ENCODE assay signal across 17 cellular contexts in the genomic region with DNA sequence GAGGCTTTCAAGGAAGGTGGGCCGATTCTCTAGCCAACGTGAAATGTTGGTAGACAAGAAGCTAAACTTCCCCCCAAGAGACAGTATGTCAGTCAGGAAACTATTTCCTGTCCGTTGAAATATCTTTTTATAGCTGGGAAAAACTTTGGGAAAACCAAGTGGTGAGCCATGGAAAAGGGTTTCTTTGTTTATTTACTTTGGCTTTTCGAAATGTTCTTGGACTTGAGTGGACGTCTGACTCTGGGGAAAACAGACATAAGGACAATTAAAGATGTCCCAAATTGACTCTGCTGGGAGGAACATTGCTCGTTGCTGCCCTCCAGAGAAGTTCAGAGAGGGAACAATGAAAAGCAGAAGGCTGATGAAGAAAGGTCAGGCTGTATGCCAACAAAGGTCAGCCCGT.
DNase-seq lines count a peak whose midpoint lies in the region; TF ChIP-seq lines count a peak whose summit lies in the region.
"Had no signal": no experiment of that assay in that cellular context is flagged by ENCODE, and none has a peak within 500 bp of the region (broad histone marks: within the 10 kb centered on the region; RNA-seq: fewer than 3 reads in every experiment).

No MANE protein-coding gene starts in this region.

- intact Hi-C loops in posterior vena cava (cut with DNase I) = no loop called here

- H3K9me3 ChIP-seq in parathyroid adenoma (ENCODE audit: control insufficient read depth, low read length) = no peaks in the 10 kb centered on the region
- H3K9me3 ChIP-seq in SJCRH30 (replicated peaks) = no peaks in the 10 kb centered on the region

- no peak overlapping the region for H3K9ac ChIP-seq in parathyroid adenoma

- H3K4me2 ChIP-seq in parathyroid adenoma (ENCODE audit: low read length) = no peak overlapping the region

- H3K4me1 ChIP-seq in parathyroid adenoma (no peaks in the 10 kb centered on the region), SJCRH30 (no peaks in the 10 kb centered on the region)

- TF ChIP-seq CTCF in fibroblast of pulmonary artery (IDR thresholded peaks at IDR 0.05; ENCODE audit: low read length, missing control alignments) = peak; percentile 14
- TF ChIP-seq CTCF in parathyroid adenoma (IDR thresholded peaks at IDR 0.05) = no peak

- no peaks in the 10 kb centered on the region for H3K79me2 ChIP-seq in parathyroid adenoma

- H3K27ac ChIP-seq in parathyroid adenoma = peak overlapping the region; percentile 44
- H3K27ac ChIP-seq in SJCRH30 = no peak overlapping the region

- DNase-seq in ELR (ENCODE audit: low read depth) (peak; percentile 53), SK-MEL-5 (ENCODE audit: low read depth, low spot score) (peak; percentile 37), fibroblast of pulmonary artery (ENCODE audit: low read depth) (peak; percentile 53), SJCRH30 (no peak), NCI-H2081 treated with DMSO at 0.1 percent for 48 hours (lab: John Stamatoyannopoulos, UW) (no peak), posterior vena cava (ENCODE audit: low spot score) (no peak)
- no peak for DNase-seq in activated CD4-positive, alpha-beta T cell treated with anti-CD3 and anti-CD28 coated beads, Interleukin-2, amount 50 U/mL, for 1 hour
- DNase-seq: activated CD8-positive, alpha-beta memory T cell treated with anti-CD3 and anti-CD28 coated beads for 24 hours; activated effector memory CD4-positive, alpha-beta T cell treated with Interleukin-2 at 50 U/mL for 16 hours; anterior cingulate cortex; C1 segment of cervical spinal cord; H9; midbrain; NCI-H1436 treated with DMSO at 0.1 percent for 48 hours; NCI-H446 treated with DMSO at 0.1 percent for 48 hours; small intestine had no signal

- H3K4me3 ChIP-seq in fibroblast of pulmonary artery (replicated peaks; ENCODE audit: low read depth, low read length) (no peak overlapping the region), parathyroid adenoma (ENCODE audit: low read depth, low read length) (no peak overlapping the region), SJCRH30 (no peak overlapping the region)

- no peaks in the 10 kb centered on the region for H3K27me3 ChIP-seq in parathyroid adenoma (ENCODE audit: control insufficient read depth, insufficient read depth, low read length)
- H3K27me3 ChIP-seq in SJCRH30 = no peaks in the 10 kb centered on the region

- H2AFZ ChIP-seq in parathyroid adenoma = no peak overlapping the region

- no peaks in the 10 kb centered on the region for H3K36me3 ChIP-seq in parathyroid adenoma (ENCODE audit: control insufficient read depth, insufficient read depth, low read length)
- H3K36me3 ChIP-seq in SJCRH30 = no peaks in the 10 kb centered on the region

- in situ Hi-C loops in SK-MEL-5 (cut with HindIII; ENCODE audit: low pct_unique_long_range_greater_than_20kb, low sequenced_read_pairs) = no loop called here

Comparison
In these comparisons a context has a peak if more than half of its experiments do, and no peak if none do; other contexts are left out.
1. DNase-seq: peak in ELR (single experiment), SK-MEL-5 (single experiment) and fibroblast of pulmonary artery (single experiment); none in activated CD4-positive, alpha-beta T cell treated with anti-CD3 and anti-CD28 coated beads, Interleukin-2, amount 50 U/mL, for 1 hour (single experiment), SJCRH30 (0 of 2), NCI-H2081 treated with DMSO at 0.1 percent for 48 hours (single experiment) and posterior vena cava (single experiment).